Comparison of ENCODE assay signal across 1 cellular context in genomic region chr12:68358532-68359485, GRCh38.
TF ChIP-seq lines count a peak whose summit lies in the region.

No MANE protein-coding gene starts in this region.

TF ChIP-seq in K562, 482 proteins besides CTCF, POLR2A, EP300 and RAD21 (continued from another document):
- 0 out of 2 replicates have a peak, but pooled peaks have one; percentile 26 for TF ChIP-seq SMAD4 (CRISPR knock-in tag; conservative IDR thresholded peaks at IDR 0.05)
- TF ChIP-seq CXXC5 (CRISPR knock-in tag; IDR thresholded peaks at IDR 0.05): peak; percentile 50
- TF ChIP-seq SMC3 (conservative IDR thresholded peaks at IDR 0.05; ENCODE audit: insufficient read depth, low read depth, low read length): peak; percentile 37; the same call in 1 of the 2 replicates
- TF ChIP-seq BCOR (IDR thresholded peaks at IDR 0.05): no peak
- TF ChIP-seq, protein P1, sequence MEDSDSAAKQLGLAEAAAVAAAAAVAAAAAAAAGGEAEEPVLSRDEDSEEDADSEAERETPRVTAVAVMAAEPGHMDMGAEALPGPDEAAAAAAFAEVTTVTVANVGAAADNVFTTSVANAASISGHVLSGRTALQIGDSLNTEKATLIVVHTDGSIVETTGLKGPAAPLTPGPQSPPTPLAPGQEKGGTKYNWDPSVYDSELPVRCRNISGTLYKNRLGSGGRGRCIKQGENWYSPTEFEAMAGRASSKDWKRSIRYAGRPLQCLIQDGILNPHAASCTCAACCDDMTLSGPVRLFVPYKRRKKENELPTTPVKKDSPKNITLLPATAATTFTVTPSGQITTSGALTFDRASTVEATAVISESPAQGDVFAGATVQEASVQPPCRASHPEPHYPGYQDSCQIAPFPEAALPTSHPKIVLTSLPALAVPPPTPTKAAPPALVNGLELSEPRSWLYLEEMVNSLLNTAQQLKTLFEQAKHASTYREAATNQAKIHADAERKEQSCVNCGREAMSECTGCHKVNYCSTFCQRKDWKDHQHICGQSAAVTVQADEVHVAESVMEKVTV (CRISPR knock-in tag; IDR thresholded peaks at IDR 0.05): peak; percentile 54
- TF ChIP-seq, protein P2, sequence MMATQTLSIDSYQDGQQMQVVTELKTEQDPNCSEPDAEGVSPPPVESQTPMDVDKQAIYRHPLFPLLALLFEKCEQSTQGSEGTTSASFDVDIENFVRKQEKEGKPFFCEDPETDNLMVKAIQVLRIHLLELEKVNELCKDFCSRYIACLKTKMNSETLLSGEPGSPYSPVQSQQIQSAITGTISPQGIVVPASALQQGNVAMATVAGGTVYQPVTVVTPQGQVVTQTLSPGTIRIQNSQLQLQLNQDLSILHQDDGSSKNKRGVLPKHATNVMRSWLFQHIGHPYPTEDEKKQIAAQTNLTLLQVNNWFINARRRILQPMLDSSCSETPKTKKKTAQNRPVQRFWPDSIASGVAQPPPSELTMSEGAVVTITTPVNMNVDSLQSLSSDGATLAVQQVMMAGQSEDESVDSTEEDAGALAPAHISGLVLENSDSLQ (IDR thresholded peaks at IDR 0.05): peak; percentile 39; the same call in 1 of the 2 replicates
- 0 out of 2 replicates have a peak, but pooled peaks have one; percentile 45 for TF ChIP-seq CEBPB (tag; IDR thresholded peaks at IDR 0.05)
- TF ChIP-seq KLF6 (CRISPR knock-in tag; IDR thresholded peaks at IDR 0.05; ENCODE audit: borderline replicate concordance): no peak
- 0 out of 2 replicates have a peak, but pooled peaks have one; percentile 33 for TF ChIP-seq SMAD3 (CRISPR knock-in tag; conservative IDR thresholded peaks at IDR 0.05)
- peak; percentile 95; the same call in 1 of the 2 replicates for TF ChIP-seq PHF21A (IDR thresholded peaks at IDR 0.05; ENCODE audit: borderline replicate concordance, low read depth)
- TF ChIP-seq, protein P3, sequence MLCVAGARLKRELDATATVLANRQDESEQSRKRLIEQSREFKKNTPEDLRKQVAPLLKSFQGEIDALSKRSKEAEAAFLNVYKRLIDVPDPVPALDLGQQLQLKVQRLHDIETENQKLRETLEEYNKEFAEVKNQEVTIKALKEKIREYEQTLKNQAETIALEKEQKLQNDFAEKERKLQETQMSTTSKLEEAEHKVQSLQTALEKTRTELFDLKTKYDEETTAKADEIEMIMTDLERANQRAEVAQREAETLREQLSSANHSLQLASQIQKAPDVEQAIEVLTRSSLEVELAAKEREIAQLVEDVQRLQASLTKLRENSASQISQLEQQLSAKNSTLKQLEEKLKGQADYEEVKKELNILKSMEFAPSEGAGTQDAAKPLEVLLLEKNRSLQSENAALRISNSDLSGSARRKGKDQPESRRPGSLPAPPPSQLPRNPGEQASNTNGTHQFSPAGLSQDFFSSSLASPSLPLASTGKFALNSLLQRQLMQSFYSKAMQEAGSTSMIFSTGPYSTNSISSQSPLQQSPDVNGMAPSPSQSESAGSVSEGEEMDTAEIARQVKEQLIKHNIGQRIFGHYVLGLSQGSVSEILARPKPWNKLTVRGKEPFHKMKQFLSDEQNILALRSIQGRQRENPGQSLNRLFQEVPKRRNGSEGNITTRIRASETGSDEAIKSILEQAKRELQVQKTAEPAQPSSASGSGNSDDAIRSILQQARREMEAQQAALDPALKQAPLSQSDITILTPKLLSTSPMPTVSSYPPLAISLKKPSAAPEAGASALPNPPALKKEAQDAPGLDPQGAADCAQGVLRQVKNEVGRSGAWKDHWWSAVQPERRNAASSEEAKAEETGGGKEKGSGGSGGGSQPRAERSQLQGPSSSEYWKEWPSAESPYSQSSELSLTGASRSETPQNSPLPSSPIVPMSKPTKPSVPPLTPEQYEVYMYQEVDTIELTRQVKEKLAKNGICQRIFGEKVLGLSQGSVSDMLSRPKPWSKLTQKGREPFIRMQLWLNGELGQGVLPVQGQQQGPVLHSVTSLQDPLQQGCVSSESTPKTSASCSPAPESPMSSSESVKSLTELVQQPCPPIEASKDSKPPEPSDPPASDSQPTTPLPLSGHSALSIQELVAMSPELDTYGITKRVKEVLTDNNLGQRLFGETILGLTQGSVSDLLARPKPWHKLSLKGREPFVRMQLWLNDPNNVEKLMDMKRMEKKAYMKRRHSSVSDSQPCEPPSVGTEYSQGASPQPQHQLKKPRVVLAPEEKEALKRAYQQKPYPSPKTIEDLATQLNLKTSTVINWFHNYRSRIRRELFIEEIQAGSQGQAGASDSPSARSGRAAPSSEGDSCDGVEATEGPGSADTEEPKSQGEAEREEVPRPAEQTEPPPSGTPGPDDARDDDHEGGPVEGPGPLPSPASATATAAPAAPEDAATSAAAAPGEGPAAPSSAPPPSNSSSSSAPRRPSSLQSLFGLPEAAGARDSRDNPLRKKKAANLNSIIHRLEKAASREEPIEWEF (CRISPR knock-in tag; IDR thresholded peaks at IDR 0.05): 0 out of 2 replicates have a peak, but pooled peaks have one; percentile 39
- TF ChIP-seq ARID3A (IDR thresholded peaks at IDR 0.05; ENCODE audit: borderline replicate concordance, low read depth, low read length): peak; percentile 64; the same call in 1 of the 2 replicates
- TF ChIP-seq FOXA3 (CRISPR knock-in tag; conservative IDR thresholded peaks at IDR 0.05 in 1 of 2, IDR thresholded peaks at IDR 0.05 in 1 of 2): peak in 1 of 2 experiments; percentile 57; a peak in 1 of 4 replicates
- TF ChIP-seq, protein P4, sequence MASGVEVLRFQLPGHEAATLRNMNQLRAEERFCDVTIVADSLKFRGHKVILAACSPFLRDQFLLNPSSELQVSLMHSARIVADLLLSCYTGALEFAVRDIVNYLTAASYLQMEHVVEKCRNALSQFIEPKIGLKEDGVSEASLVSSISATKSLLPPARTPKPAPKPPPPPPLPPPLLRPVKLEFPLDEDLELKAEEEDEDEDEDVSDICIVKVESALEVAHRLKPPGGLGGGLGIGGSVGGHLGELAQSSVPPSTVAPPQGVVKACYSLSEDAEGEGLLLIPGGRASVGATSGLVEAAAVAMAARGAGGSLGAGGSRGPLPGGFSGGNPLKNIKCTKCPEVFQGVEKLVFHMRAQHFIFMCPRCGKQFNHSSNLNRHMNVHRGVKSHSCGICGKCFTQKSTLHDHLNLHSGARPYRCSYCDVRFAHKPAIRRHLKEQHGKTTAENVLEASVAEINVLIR (CRISPR knock-in tag; IDR thresholded peaks at IDR 0.05): peak; percentile 29; the same call in 1 of the 2 replicates
- peak; percentile 7; the same call in 1 of the 2 replicates for TF ChIP-seq TEAD4 (IDR thresholded peaks at IDR 0.05; ENCODE audit: low read length)
- no peak for TF ChIP-seq TEAD4 (CRISPR knock-in tag; IDR thresholded peaks at IDR 0.05; ENCODE audit: borderline replicate concordance)
- TF ChIP-seq ATF7 (IDR thresholded peaks at IDR 0.05): peak; percentile 17; the same call in 1 of the 2 replicates
- peak; percentile 85 for TF ChIP-seq MEIS2 (IDR thresholded peaks at IDR 0.05; ENCODE audit: partially characterized antibody)
- TF ChIP-seq MNT (conservative IDR thresholded peaks at IDR 0.05): 0 out of 4 replicates have a peak, but pooled peaks of 1 of the 2 experiments have one; percentile 20
- TF ChIP-seq BRD9 (IDR thresholded peaks at IDR 0.05; ENCODE audit: low read depth, partially characterized antibody): no peak
- peak; percentile 97 to 98 for TF ChIP-seq KDM1A (IDR thresholded peaks at IDR 0.05)
- TF ChIP-seq, protein P5, sequence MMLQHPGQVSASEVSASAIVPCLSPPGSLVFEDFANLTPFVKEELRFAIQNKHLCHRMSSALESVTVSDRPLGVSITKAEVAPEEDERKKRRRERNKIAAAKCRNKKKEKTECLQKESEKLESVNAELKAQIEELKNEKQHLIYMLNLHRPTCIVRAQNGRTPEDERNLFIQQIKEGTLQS (IDR thresholded peaks at IDR 0.05): peak; percentile 48; the same call in 1 of the 2 replicates
- TF ChIP-seq, protein P5 (CRISPR knock-in tag; conservative IDR thresholded peaks at IDR 0.05): no peak
- peak; percentile 75 to 96; a peak in 3 of 4 replicates for TF ChIP-seq RCOR1 (IDR thresholded peaks at IDR 0.05; ENCODE audit: borderline replicate concordance in 1 of 2, low read depth in 2 of 2, low read length in 2 of 2)
- peak; percentile 78 for TF ChIP-seq HDAC2 (IDR thresholded peaks at IDR 0.05)
- TF ChIP-seq JUND (IDR thresholded peaks at IDR 0.05; ENCODE audit: borderline replicate concordance, low read depth, low read length): 0 out of 2 replicates have a peak, but pooled peaks have one; percentile 13
- peak; percentile 45; the same call in 2 of the 3 replicates for TF ChIP-seq JUND (tag; IDR thresholded peaks at IDR 0.05; ENCODE audit: borderline replicate concordance, low read depth, low read length)
